In genomic region chr2:142756430-142756829, GRCh38 we compare ENCODE assay signal across 27 cellular contexts.
DNase-seq lines count a peak whose midpoint lies in the region; ATAC-seq and TF ChIP-seq lines count a peak whose summit lies in the region.
"Had no signal": no experiment of that assay in that cellular context is flagged by ENCODE, and none has a peak within 500 bp of the region (broad histone marks: within the 10 kb centered on the region; RNA-seq: fewer than 3 reads in every experiment).

No MANE protein-coding gene starts in this region.

- H3K4me1 ChIP-seq in GM23248 (ENCODE audit: insufficient read depth): peaks cover 10% of the 10 kb centered on the region; the same call in 1 of the 2 replicates
- H3K4me1 ChIP-seq: SJCRH30, tibial nerve had no signal

- H3K79me2 ChIP-seq in GM23248 (ENCODE audit: insufficient read depth): no peaks in the 10 kb centered on the region

- no peaks in the 10 kb centered on the region for H3K36me3 ChIP-seq in GM23248 (ENCODE audit: low read depth)
- H3K36me3 ChIP-seq: SJCRH30, tibial nerve had no signal

- 5 to 7% methylated on average over 2 of the region's 2 CpGs for WGBS in GM23248 (ENCODE audit: low coverage in 1 of 2, low lambda C conversion rate in 2 of 2, missing lambda C conversion rate in 2 of 2), 2 experiments

- H2AFZ ChIP-seq in GM23248: no peak overlapping the region

- H3K27ac ChIP-seq in GM23248 (no peak overlapping the region), epithelial cell of prostate (peak overlapping the region; percentile 21)
- H3K27ac ChIP-seq: SJCRH30, tibial nerve had no signal

- no peaks in the 10 kb centered on the region for H4K20me1 ChIP-seq in GM23248 (ENCODE audit: insufficient read depth)

- no peaks in the 10 kb centered on the region for H3K9me3 ChIP-seq in GM23248 (ENCODE audit: low read depth)
- H3K9me3 ChIP-seq: SJCRH30, tibial nerve had no signal

- 0 out of 2 replicates have a peak, but pooled peaks cover 4% of the 10 kb centered on the region for H3K9me2 ChIP-seq in GM23248 (ENCODE audit: insufficient read depth)

- in situ Hi-C loops in GM23248 (cut with MboI): no loop called here
- in situ Hi-C loops in GM13976 (cut with MboI; ENCODE audit: low sequenced_read_pairs, unreplicated experiment): no loop called here

- no peak overlapping the region for H3K4me2 ChIP-seq in GM23248 (ENCODE audit: unreplicated experiment)

- ATAC-seq in GM21528 (IDR thresholded peaks at IDR 0.05; ENCODE audit: low FRiP score, unreplicated experiment) (no peak), GM18517 (IDR thresholded peaks at IDR 0.05; ENCODE audit: unreplicated experiment) (no peak)
- ATAC-seq: activated CD8-positive, alpha-beta T cell treated with anti-CD3 and anti-CD28 coated beads, Interleukin-2, amount 10 ng/mL, durations not matched to agents 7 days and 5 days; K562; left lobe of liver; natural killer cell; stimulated activated naive CD8-positive, alpha-beta T cell treated with anti-CD3 and anti-CD28 coated beads, Interleukin-15, amount 100 ng/mL, for 72 hours; T-cell had no signal

- H3K9ac ChIP-seq in GM23248: no peak overlapping the region

- no peak overlapping the region for H3K4me3 ChIP-seq in GM23248
- H3K4me3 ChIP-seq: K562, SJCRH30, tibial nerve had no signal

- no peak for TF ChIP-seq CTCF in GM13976 (IDR thresholded peaks at IDR 0.05; ENCODE audit: borderline replicate concordance, control extremely low read depth, extremely low read depth, insufficient read depth, missing control alignments)

- H3K27me3 ChIP-seq in GM23248 (replicated peaks; ENCODE audit: insufficient read depth): no peaks in the 10 kb centered on the region
- H3K27me3 ChIP-seq: SJCRH30, tibial nerve had no signal

- H3F3A ChIP-seq in GM23248 (ENCODE audit: insufficient read depth): peaks cover 13% of the 10 kb centered on the region; the same call in 1 of the 2 replicates

- DNase-seq in GM23248 (peak; percentile 65), RKO (ENCODE audit: low spot score) (peak; percentile 30), epithelial cell of prostate (ENCODE audit: low read depth, low spot score) (peak; percentile 33), kidney glomerular epithelial cell (lab: John Stamatoyannopoulos, UW) (peak; percentile 18), putamen (ENCODE audit: low spot score) (no peak), GM13976 (ENCODE audit: low spot score) (no peak)
- DNase-seq: activated CD4-positive, CD25-positive, alpha-beta regulatory T cell treated with anti-CD3 and anti-CD28 coated beads, Interleukin-2, amount 50 U/mL, for 72 hours; activated CD8-positive, alpha-beta T cell treated with anti-CD3 and anti-CD28 coated beads, Interleukin-2, amount 10 ng/mL, durations not matched to agents 7 days and 5 days; amniotic stem cell; caudate nucleus; CD4-positive, alpha-beta memory T cell; glutamatergic neuron; midbrain; MV-4-11; natural killer cell; NCI-H1694 treated with DMSO at 0.1 percent for 48 hours; NCI-H2227 treated with DMSO at 0.1 percent for 48 hours; NCI-H748 treated with DMSO at 0.1 percent for 48 hours; SJCRH30; stimulated activated CD4-positive, alpha-beta T cell treated with anti-CD3 and anti-CD28 coated beads, Interleukin-4, amount 100 ng/mL, for 4 hours; stimulated activated naive CD8-positive, alpha-beta T cell treated with anti-CD3 and anti-CD28 coated beads, Interleukin-15, amount 100 ng/mL, for 72 hours; T-cell had no signal

Comparison
In these comparisons a context has a peak if more than half of its experiments do, and no peak if none do; other contexts are left out.
1. DNase-seq: peak in GM23248 (single experiment), RKO (single experiment), epithelial cell of prostate (single experiment) and kidney glomerular epithelial cell (single experiment); none in putamen (single experiment) and GM13976 (single experiment).